1 cellular context compared by ENCODE assay signal in the genomic region with DNA sequence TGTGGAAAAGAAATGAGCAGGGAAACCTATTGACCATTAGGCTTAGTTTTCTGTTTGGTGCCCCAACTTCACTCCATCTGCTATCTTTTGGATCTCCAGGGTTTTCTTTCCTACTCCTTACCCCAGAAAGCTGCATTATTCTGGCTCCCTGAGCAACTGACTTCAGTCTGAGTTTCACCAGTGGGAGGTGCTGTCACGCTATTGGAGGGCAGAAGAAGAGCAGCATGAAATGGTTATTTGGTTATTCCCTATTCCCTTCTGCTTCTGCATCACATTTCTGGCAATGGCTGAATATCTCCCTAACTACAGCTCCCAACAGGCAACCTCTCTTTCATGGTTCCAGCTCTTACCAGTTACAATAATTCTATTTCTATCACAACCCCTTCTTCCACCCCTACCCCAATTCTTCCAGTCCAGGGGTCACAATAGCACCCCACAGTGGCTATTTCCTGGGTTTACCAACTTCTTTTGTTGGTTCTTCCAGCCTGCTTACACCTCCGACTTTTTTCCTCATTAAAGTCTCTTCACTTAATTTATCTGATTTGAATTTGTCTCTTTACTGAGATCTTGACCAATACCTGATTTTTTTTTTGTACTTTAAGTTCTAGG.
TF ChIP-seq lines count a peak whose summit lies in the region.

No MANE protein-coding gene starts in this region.

TF ChIP-seq in WTC11, 78 proteins besides CTCF, POLR2A, EP300 and RAD21:
- TF ChIP-seq, protein P1, sequence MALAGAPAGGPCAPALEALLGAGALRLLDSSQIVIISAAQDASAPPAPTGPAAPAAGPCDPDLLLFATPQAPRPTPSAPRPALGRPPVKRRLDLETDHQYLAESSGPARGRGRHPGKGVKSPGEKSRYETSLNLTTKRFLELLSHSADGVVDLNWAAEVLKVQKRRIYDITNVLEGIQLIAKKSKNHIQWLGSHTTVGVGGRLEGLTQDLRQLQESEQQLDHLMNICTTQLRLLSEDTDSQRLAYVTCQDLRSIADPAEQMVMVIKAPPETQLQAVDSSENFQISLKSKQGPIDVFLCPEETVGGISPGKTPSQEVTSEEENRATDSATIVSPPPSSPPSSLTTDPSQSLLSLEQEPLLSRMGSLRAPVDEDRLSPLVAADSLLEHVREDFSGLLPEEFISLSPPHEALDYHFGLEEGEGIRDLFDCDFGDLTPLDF (CRISPR knock-in tag; IDR thresholded peaks at IDR 0.05) = no peak
- TF ChIP-seq, protein P2, sequence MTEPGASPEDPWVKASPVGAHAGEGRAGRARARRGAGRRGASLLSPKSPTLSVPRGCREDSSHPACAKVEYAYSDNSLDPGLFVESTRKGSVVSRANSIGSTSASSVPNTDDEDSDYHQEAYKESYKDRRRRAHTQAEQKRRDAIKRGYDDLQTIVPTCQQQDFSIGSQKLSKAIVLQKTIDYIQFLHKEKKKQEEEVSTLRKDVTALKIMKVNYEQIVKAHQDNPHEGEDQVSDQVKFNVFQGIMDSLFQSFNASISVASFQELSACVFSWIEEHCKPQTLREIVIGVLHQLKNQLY (CRISPR knock-in tag; IDR thresholded peaks at IDR 0.05) = no peak
- TF ChIP-seq, protein P3, sequence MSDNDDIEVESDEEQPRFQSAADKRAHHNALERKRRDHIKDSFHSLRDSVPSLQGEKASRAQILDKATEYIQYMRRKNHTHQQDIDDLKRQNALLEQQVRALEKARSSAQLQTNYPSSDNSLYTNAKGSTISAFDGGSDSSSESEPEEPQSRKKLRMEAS (CRISPR knock-in tag; IDR thresholded peaks at IDR 0.05) = no peak
- no peak for TF ChIP-seq ETV6 (CRISPR knock-in tag; IDR thresholded peaks at IDR 0.05)
